Comparison of ENCODE assay signal across 10 cellular contexts in the genomic region with DNA sequence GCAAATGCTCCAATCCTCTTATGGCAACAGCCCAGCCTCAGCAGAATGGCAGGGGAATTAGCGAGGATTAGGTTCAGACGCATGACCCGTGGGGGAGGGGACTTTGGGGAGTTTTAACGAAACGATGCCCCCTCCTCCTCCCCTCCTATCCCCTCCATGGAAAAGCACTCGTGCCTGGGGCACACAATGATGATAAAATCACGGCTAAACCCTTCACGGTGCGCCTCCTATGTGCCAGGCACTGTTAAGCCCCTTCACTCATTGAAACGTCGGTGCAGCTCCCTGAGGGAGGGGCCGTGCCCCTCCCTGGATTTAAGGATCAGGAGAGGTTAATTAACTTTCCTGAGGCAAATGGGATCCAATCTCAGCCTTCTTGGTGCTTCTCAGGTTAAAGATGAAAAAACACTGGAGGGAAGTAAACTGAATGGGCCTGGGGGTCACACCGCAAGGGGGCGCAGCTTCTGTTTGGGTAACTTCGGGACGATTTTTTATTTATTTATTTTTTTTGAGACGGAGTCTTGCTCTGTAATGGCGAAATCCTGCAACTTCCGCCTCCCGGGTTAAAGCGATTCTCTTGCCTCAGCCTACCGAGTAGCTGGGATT. TPM values are rescaled to one million over a fixed set of nuclear protein-coding genes. Genes with fewer than 3 reads are reported as not detected.
DNase-seq lines count a peak whose midpoint lies in the region; ATAC-seq and TF ChIP-seq lines count a peak whose summit lies in the region.
"Had no signal": no experiment of that assay in that cellular context is flagged by ENCODE, and none has a peak within 500 bp of the region (broad histone marks: within the 10 kb centered on the region; RNA-seq: fewer than 3 reads in every experiment).

No MANE protein-coding gene starts in this region.

- TF ChIP-seq CTCF in GM20000 (IDR thresholded peaks at IDR 0.05; ENCODE audit: extremely low read depth, missing control alignments) (peak; percentile 16), uterus (IDR thresholded peaks at IDR 0.05) (peak in 1 of 4 experiments; percentile 2)

- DNase-seq in GM20000 (ENCODE audit: low spot score) (no peak), SJCRH30 (peak; percentile 97 to 99), dermis blood vessel endothelial cell (peak; percentile 27), OCI-M2 (lab: John Stamatoyannopoulos, UW; ENCODE audit: unreplicated experiment) (no peak), uterus (no peak)
- peak; percentile 20 for DNase-seq in stimulated activated CD4-positive, alpha-beta T cell treated with anti-CD3 and anti-CD28 coated beads, Interleukin-12 subunit alpha, Interleukin-12 subunit beta, amount 100 ng/mL, for 4 hours

- peak overlapping the region; percentile 22 for H3K4me3 ChIP-seq in SJCRH30
- H3K4me3 ChIP-seq in uterus = no peak overlapping the region
- H3K4me3 ChIP-seq: SJSA1 had no signal

- no peaks in the 10 kb centered on the region for H3K9me3 ChIP-seq in SJCRH30 (replicated peaks)
- no peaks in the 10 kb centered on the region for H3K9me3 ChIP-seq in uterus
- H3K9me3 ChIP-seq: neutrophil, SJSA1 had no signal

- ATAC-seq in HG02759 (IDR thresholded peaks at IDR 0.05; ENCODE audit: unreplicated experiment) = no peak
- no peak for ATAC-seq in HG03097 (IDR thresholded peaks at IDR 0.05; ENCODE audit: low FRiP score, unreplicated experiment)

- H3K27ac ChIP-seq in SJCRH30 (peak overlapping the region; percentile 87), uterus (no peak overlapping the region)
- H3K27ac ChIP-seq: neutrophil, SJSA1 had no signal

- H3K36me3 ChIP-seq in SJCRH30 (no peaks in the 10 kb centered on the region), uterus (no peaks in the 10 kb centered on the region)
- H3K36me3 ChIP-seq: neutrophil, SJSA1 had no signal

- intact Hi-C loops in uterus (cut with DNase I; ENCODE audit: low total_unique reads) = no loop called here

- H3K4me1 ChIP-seq in SJCRH30 = peaks cover 22% of the 10 kb centered on the region
- H3K4me1 ChIP-seq in uterus = no peaks in the 10 kb centered on the region
- H3K4me1 ChIP-seq: SJSA1 had no signal

- no peaks in the 10 kb centered on the region for H3K27me3 ChIP-seq in SJCRH30
- H3K27me3 ChIP-seq in uterus = peaks cover 0 to 16% of the 10 kb centered on the region in 2 donors

- TF ChIP-seq POLR2A in uterus (IDR thresholded peaks at IDR 0.05) = no peak

RNA-seq across cellular contexts. Expression of gene TPRX2, which starts 10.1 kb away (rescaled TPM):
- not detected in 2 replicates for total RNA-seq in SJCRH30 (2014; rRNA removed; shearing (Covaris generic))
- total RNA-seq in dermis blood vessel endothelial cell (not detected in 2 replicates), uterus (not detected)
- total RNA-seq: SJSA1 had no signal

RNA-seq across cellular contexts. Expression of gene CRX, which starts 27.2 kb away (rescaled TPM):
- total RNA-seq in SJCRH30 (2014; rRNA removed; shearing (Covaris generic)) = 0.10 and 0.89 TPM in 2 replicates
- not detected in 2 replicates for total RNA-seq in dermis blood vessel endothelial cell
- total RNA-seq in uterus = not detected
- total RNA-seq: SJSA1 had no signal

RNA-seq across cellular contexts. Expression of gene SULT2A1, which starts 37.1 kb away (rescaled TPM):
- total RNA-seq in SJCRH30 (2014; rRNA removed; shearing (Covaris generic)) = not detected in 2 replicates
- not detected in 2 replicates for total RNA-seq in dermis blood vessel endothelial cell
- not detected for total RNA-seq in uterus
- total RNA-seq: SJSA1 had no signal

RNA-seq across cellular contexts. Expression of gene TPRX1, which starts 44.6 kb away (rescaled TPM):
- total RNA-seq in SJCRH30 (2014; rRNA removed; shearing (Covaris generic)) = not detected in 2 replicates
- total RNA-seq in dermis blood vessel endothelial cell (not detected in 2 replicates), uterus (not detected)
- total RNA-seq: SJSA1 had no signal

Comparison
In these comparisons a context has a peak if more than half of its experiments do, and no peak if none do; other contexts are left out.
1. DNase-seq: peak in SJCRH30 (2 of 2), dermis blood vessel endothelial cell (single experiment) and stimulated activated CD4-positive, alpha-beta T cell treated with anti-CD3 and anti-CD28 coated beads, Interleukin-12 subunit alpha, Interleukin-12 subunit beta, amount 100 ng/mL, for 4 hours (single experiment); none in GM20000 (single experiment), OCI-M2 (single experiment) and uterus (0 of 2).